In the genomic region with DNA sequence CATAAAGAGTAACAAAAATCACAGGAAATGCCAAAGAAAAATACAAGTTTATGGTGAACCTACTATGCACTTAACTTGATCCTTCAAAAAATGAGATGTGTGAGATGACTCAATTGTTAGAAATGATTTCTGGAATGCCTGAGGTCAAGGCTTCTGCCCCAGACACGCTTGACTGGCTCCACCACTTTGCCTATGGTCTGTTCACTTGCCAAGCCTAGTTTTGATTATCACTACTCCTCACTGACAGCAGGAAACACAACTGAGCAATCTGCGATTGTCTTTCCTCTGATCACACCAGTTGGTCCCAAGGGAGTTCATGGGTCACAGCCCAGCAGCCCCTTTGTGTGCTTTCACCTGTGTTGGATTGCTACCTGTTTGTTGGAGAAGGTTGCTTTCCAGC, we compare ENCODE assay signal across 10 cellular contexts. TPM values are rescaled to one million over a fixed set of nuclear protein-coding genes. Genes with fewer than 3 reads are reported as not detected.
DNase-seq lines count a peak whose midpoint lies in the region; ATAC-seq lines count a peak whose summit lies in the region.
"Had no signal": no experiment of that assay in that cellular context is flagged by ENCODE, and none has a peak within 500 bp of the region (broad histone marks: within the 10 kb centered on the region; RNA-seq: fewer than 3 reads in every experiment).

No MANE protein-coding gene starts in this region.

- CTCF ChIA-PET in T-cell (lab: Charles Lee), result no interaction called here

- no peak overlapping the region for H3K27ac Mint-ChIP-seq in T-cell
- H3K27ac Mint-ChIP-seq: T-helper 1 cell treated with Interleukin-12 subunit alpha and Interleukin-12 subunit beta and Interleukin-4 antibody, amounts not matched to agents 30 μg/mL and 1 μg/mL, for 36 hours had no signal

- no peaks in the 10 kb centered on the region for H3K9me3 Mint-ChIP-seq in T-cell
- H3K9me3 Mint-ChIP-seq: T-helper 1 cell treated with Interleukin-12 subunit alpha and Interleukin-12 subunit beta and Interleukin-4 antibody, amounts not matched to agents 30 μg/mL and 1 μg/mL, for 36 hours had no signal

- H3K27me3 ChIP-seq in SJCRH30, result no peaks in the 10 kb centered on the region

- no peaks in the 10 kb centered on the region for H3K9me3 ChIP-seq in SJCRH30 (replicated peaks)

- no peak overlapping the region for H3K27ac ChIP-seq in SJCRH30

- POLR2A ChIA-PET in T-cell (lab: Charles Lee), result interaction anchor here in 1 of 2 donors (0.6 kb wide), 1 partner anchor 12 kb away, joined by 3 read pairs; no protein-coding TSS in a partner anchor

- ATAC-seq in GM18909 (IDR thresholded peaks at IDR 0.05; ENCODE audit: poor library complexity, unreplicated experiment) (peak; percentile 98), HG02973 (IDR thresholded peaks at IDR 0.05; ENCODE audit: unreplicated experiment) (peak; percentile 95), T-cell (replicated peaks in 1 of 4) (no peak)

- no peaks in the 10 kb centered on the region for H3K27me3 Mint-ChIP-seq in T-cell

- no peak overlapping the region for H3K4me3 ChIP-seq in SJCRH30

- no peaks in the 10 kb centered on the region for H3K4me1 Mint-ChIP-seq in T-cell
- H3K4me1 Mint-ChIP-seq: nephron had no signal

- H3K4me1 ChIP-seq in SJCRH30, result peaks cover 6% of the 10 kb centered on the region

- H3K36me3 Mint-ChIP-seq in T-cell, result no peaks in the 10 kb centered on the region

- no peaks in the 10 kb centered on the region for H3K36me3 ChIP-seq in SJCRH30

- DNase-seq in SJCRH30 (peak; percentile 6 to 10), pulmonary artery endothelial cell (ENCODE audit: low read depth, low spot score) (peak; percentile 45), T-cell (no peak), T-helper 2 cell (no peak), head of caudate nucleus (no peak)
- no peak for DNase-seq in stimulated activated CD4-positive, alpha-beta T cell treated with anti-CD3 and anti-CD28 coated beads, Interleukin-2, amount 100 ng/mL, for 48 hours

- H3K4me3 Mint-ChIP-seq in T-cell, result no peak overlapping the region
- H3K4me3 Mint-ChIP-seq: nephron; T-helper 1 cell treated with Interleukin-12 subunit alpha and Interleukin-12 subunit beta and Interleukin-4 antibody, amounts not matched to agents 30 μg/mL and 1 μg/mL, for 36 hours had no signal

- intact Hi-C loops in head of caudate nucleus (cut with DNase I), result no loop called here

RNA-seq across cellular contexts. Expression of a gene that starts 20.6 kb away (rescaled TPM):
- total RNA-seq in SJCRH30 (2014; rRNA removed; shearing (Covaris generic)), result 6.2 and 6.7 TPM in 2 replicates
- total RNA-seq in pulmonary artery endothelial cell (4.2 and 7.5 TPM in 2 replicates), T-cell (10 to 100 TPM in 4 of 5 donors, 1 to 10 TPM in 1; 10.0 to 15.6 (median 14.2) TPM)

RNA-seq across cellular contexts. Expression of a gene that starts 46.5 kb away (rescaled TPM):
- 76.1 and 83.1 TPM in 2 replicates for total RNA-seq in SJCRH30 (2014; rRNA removed; shearing (Covaris generic))
- total RNA-seq in pulmonary artery endothelial cell (906 and 976 TPM in 2 replicates), T-cell (10 to 100 TPM; 36.4 to 61.9 (median 51.0) TPM)

Comparison
In these comparisons a context has a peak if more than half of its experiments do, and no peak if none do; other contexts are left out.
1. ATAC-seq: peak in GM18909 (single experiment) and HG02973 (single experiment); none in T-cell (0 of 4).
2. DNase-seq: peak in SJCRH30 (2 of 2) and pulmonary artery endothelial cell (single experiment); none in T-cell (0 of 34), stimulated activated CD4-positive, alpha-beta T cell treated with anti-CD3 and anti-CD28 coated beads, Interleukin-2, amount 100 ng/mL, for 48 hours (0 of 2), T-helper 2 cell (0 of 5) and head of caudate nucleus (0 of 42).
3. RNA of a gene that starts 46.5 kb away (total RNA-seq): 906 to 976 TPM in pulmonary artery endothelial cell; 76.1 to 83.1 TPM in SJCRH30 and 36.4 to 61.9 TPM in T-cell; every median in the first group is over 10 times any median in the second.